Comparison of ENCODE assay signal across 1 cellular context in the genomic region with DNA sequence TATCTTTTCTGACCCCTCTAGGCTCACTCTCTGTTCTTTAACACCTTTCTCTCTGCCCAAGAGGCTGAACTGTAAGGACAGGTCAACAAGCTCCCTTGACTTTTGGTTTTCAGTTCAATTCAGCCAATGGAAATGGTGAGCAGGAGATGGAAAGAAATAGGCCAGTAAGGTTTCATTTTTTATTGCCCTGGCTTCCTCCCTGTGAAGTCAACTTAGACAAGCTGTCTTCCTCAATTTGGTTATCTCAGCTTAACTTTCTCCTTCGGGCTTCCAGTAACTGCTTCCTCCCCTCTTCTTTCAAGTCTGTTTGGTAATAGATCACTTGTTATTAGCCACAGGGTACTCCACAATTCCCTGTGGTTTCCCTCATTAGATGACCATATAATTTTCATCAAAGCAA.
TF ChIP-seq lines count a peak whose summit lies in the region.

No MANE protein-coding gene starts in this region.

TF ChIP-seq in GM12878, 131 proteins besides CTCF, POLR2A, EP300 and RAD21:
- TF ChIP-seq, protein P1, sequence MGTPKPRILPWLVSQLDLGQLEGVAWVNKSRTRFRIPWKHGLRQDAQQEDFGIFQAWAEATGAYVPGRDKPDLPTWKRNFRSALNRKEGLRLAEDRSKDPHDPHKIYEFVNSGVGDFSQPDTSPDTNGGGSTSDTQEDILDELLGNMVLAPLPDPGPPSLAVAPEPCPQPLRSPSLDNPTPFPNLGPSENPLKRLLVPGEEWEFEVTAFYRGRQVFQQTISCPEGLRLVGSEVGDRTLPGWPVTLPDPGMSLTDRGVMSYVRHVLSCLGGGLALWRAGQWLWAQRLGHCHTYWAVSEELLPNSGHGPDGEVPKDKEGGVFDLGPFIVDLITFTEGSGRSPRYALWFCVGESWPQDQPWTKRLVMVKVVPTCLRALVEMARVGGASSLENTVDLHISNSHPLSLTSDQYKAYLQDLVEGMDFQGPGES (IDR thresholded peaks at IDR 0.05): no peak
- TF ChIP-seq SIN3A (IDR thresholded peaks at IDR 0.05; ENCODE audit: low read depth, low read length) (no peak), NFXL1 (IDR thresholded peaks at IDR 0.05; ENCODE audit: borderline replicate concordance) (no peak), EED (IDR thresholded peaks at IDR 0.05; ENCODE audit: low read depth) (no peak), SIX5 (IDR thresholded peaks at IDR 0.05; ENCODE audit: low read depth, low read length, severe bottlenecking) (no peak), BACH1 (IDR thresholded peaks at IDR 0.05; ENCODE audit: borderline replicate concordance) (no peak), IKZF1 (conservative IDR thresholded peaks at IDR 0.05) (no peak), STAT1 (conservative IDR thresholded peaks at IDR 0.05) (no peak), IKZF2 (IDR thresholded peaks at IDR 0.05) (no peak), HDAC6 (IDR thresholded peaks at IDR 0.05; ENCODE audit: unreplicated experiment) (no peak), YY1 (IDR thresholded peaks at IDR 0.05; ENCODE audit: low read depth, low read length) (no peak), FOXK2 (IDR thresholded peaks at IDR 0.05) (no peak), BRCA1 (IDR thresholded peaks at IDR 0.05; ENCODE audit: low read depth, low read length) (no peak), PAX8 (IDR thresholded peaks at IDR 0.05) (no peak), ZNF207 (IDR thresholded peaks at IDR 0.05; ENCODE audit: borderline replicate concordance) (no peak), TCF3 (IDR thresholded peaks at IDR 0.05; ENCODE audit: borderline replicate concordance, insufficient read depth, low read depth, low read length) (no peak), RFX5 (IDR thresholded peaks at IDR 0.05; ENCODE audit: low read depth, low read length) (no peak)
TF ChIP-seq in GM12878: peak in this region for 0.
